25 cellular contexts compared by ENCODE assay signal in the genomic region with DNA sequence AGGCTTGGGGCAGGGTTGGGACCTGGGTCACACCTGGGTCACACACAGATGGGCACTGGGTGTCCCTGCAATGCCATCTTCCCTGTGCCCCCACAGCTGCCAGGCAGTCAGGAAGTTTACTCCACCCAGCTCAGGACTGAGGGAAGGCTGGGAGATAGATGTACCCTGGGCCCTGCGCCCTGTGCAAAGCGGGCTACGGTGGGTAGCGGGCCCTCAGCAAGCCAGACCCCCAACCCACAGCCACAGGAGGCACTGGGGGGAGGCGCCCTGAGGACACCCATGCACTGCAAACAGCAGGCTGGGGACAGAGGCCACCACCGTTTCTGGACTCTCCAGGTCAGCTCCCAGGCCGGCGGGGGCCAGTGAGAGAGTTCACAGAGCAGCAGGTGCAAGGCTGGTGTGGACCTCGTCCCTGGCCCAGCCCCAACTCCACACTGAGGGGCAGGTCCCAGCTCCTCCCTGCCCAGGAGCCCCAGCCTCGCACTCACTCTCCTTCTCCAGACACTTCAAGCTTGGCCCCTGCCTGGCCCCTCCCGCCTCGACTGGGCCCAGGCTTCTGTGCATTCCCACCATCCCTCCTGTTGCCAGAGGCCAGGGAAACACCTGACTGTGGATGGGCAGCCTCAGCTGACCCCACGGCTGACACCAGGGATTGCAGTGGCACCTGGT. TPM values are rescaled to one million over a fixed set of nuclear protein-coding genes. Genes with fewer than 3 reads are reported as not detected.
DNase-seq lines count a peak whose midpoint lies in the region; ATAC-seq, FAIRE-seq and TF ChIP-seq lines count a peak whose summit lies in the region.
"Had no signal": no experiment of that assay in that cellular context is flagged by ENCODE, and none has a peak within 500 bp of the region (broad histone marks: within the 10 kb centered on the region; RNA-seq: fewer than 3 reads in every experiment).

No MANE protein-coding gene starts in this region.

- peak overlapping the region in 4 of 5 experiments; percentile 32 to 58 (median 50) for H3K4me3 Mint-ChIP-seq in brain
- no peak overlapping the region for H3K4me3 Mint-ChIP-seq in stimulated activated effector memory CD8-positive, alpha-beta T cell treated with anti-CD3 and anti-CD28 coated beads, Interleukin-12 subunit alpha, Interleukin-12 subunit beta, amount 100 ng/mL, for 72 hours
- H3K4me3 Mint-ChIP-seq in activated naive CD4-positive, alpha-beta T cell treated with anti-CD3 and anti-CD28 coated beads for 36 hours: no peak overlapping the region
- H3K4me3 Mint-ChIP-seq: endodermal cell, memory B cell had no signal

- no peak for TF ChIP-seq CTCF in heart left ventricle (IDR thresholded peaks at IDR 0.05)
- no peak for TF ChIP-seq CTCF in heart right ventricle (IDR thresholded peaks at IDR 0.05)
- no peak for TF ChIP-seq CTCF in brain (conservative IDR thresholded peaks at IDR 0.05)
- TF ChIP-seq CTCF in kidney (IDR thresholded peaks at IDR 0.05; ENCODE audit: borderline replicate concordance, extremely low read depth, insufficient read depth): no peak

- ATAC-seq in heart left ventricle (peak in 1 of 4 donors; percentile 6), heart right ventricle (no peak), GM18858 (IDR thresholded peaks at IDR 0.05; ENCODE audit: unreplicated experiment) (no peak)
- no peak for ATAC-seq in stimulated activated effector memory CD8-positive, alpha-beta T cell treated with anti-CD3 and anti-CD28 coated beads, Interleukin-12 subunit alpha, Interleukin-12 subunit beta, amount 100 ng/mL, for 72 hours
- ATAC-seq: GM12878; naive thymus-derived CD4-positive, alpha-beta T cell had no signal

- CTCF ChIA-PET in activated naive CD4-positive, alpha-beta T cell treated with anti-CD3 and anti-CD28 coated beads for 36 hours (lab: Charles Lee): no interaction called here

- H3K36me3 ChIP-seq in heart left ventricle: peaks cover 0 to 28% (median 11%) of the 10 kb centered on the region in 9 donors
- peaks cover 0 to 42% (median 8%) of the 10 kb centered on the region in 9 donors for H3K36me3 ChIP-seq in heart right ventricle
- H3K36me3 ChIP-seq in kidney (ENCODE audit: control insufficient read depth in 1 of 2, insufficient read depth in 2 of 2, low read length in 2 of 2): no peaks in the 10 kb centered on the region
- H3K36me3 ChIP-seq: vagina had no signal

- peaks cover 61% of the 10 kb centered on the region for H3K4me1 Mint-ChIP-seq in brain
- H3K4me1 Mint-ChIP-seq in stimulated activated effector memory CD8-positive, alpha-beta T cell treated with anti-CD3 and anti-CD28 coated beads, Interleukin-12 subunit alpha, Interleukin-12 subunit beta, amount 100 ng/mL, for 72 hours: peaks cover 19% of the 10 kb centered on the region
- H3K4me1 Mint-ChIP-seq in activated naive CD4-positive, alpha-beta T cell treated with anti-CD3 and anti-CD28 coated beads for 36 hours (ENCODE audit: low read depth): peaks cover 10% of the 10 kb centered on the region

- peaks cover 0 to 5% (median 0%) of the 10 kb centered on the region in 9 donors for H3K27me3 ChIP-seq in heart left ventricle
- H3K27me3 ChIP-seq in heart right ventricle: peaks cover 0 to 20% (median 0%) of the 10 kb centered on the region in 7 donors
- H3K27me3 ChIP-seq: vagina had no signal

- H3K9me3 ChIP-seq in heart left ventricle: no peaks in the 10 kb centered on the region
- no peaks in the 10 kb centered on the region for H3K9me3 ChIP-seq in heart right ventricle
- no peaks in the 10 kb centered on the region for H3K9me3 ChIP-seq in kidney (ENCODE audit: control insufficient read depth in 1 of 2, low read length in 2 of 2)
- H3K9me3 ChIP-seq: vagina had no signal

- peak overlapping the region in 2 of 5 experiments; percentile 65 to 95 for H3K27ac Mint-ChIP-seq in brain
- H3K27ac Mint-ChIP-seq in stimulated activated effector memory CD8-positive, alpha-beta T cell treated with anti-CD3 and anti-CD28 coated beads, Interleukin-12 subunit alpha, Interleukin-12 subunit beta, amount 100 ng/mL, for 72 hours: peak overlapping the region; percentile 32
- H3K27ac Mint-ChIP-seq in activated naive CD4-positive, alpha-beta T cell treated with anti-CD3 and anti-CD28 coated beads for 36 hours: no peak overlapping the region

- no peaks in the 10 kb centered on the region for H3K27me3 Mint-ChIP-seq in brain
- H3K27me3 Mint-ChIP-seq in activated naive CD4-positive, alpha-beta T cell treated with anti-CD3 and anti-CD28 coated beads for 36 hours (ENCODE audit: low read depth): no peaks in the 10 kb centered on the region

- no peak overlapping the region for H3K9ac ChIP-seq in kidney (ENCODE audit: low read length in 2 of 2)

- WGBS in heart left ventricle, 4 donors: 0 to 70% (median 55%) methylated on average over 1 to 13 of the region's 13 CpGs
- WGBS in heart right ventricle, 2 donors: 65 to 71% methylated on average over 13 of the region's 13 CpGs

- H3K36me3 Mint-ChIP-seq in brain: peaks cover 3% of the 10 kb centered on the region
- H3K36me3 Mint-ChIP-seq in stimulated activated effector memory CD8-positive, alpha-beta T cell treated with anti-CD3 and anti-CD28 coated beads, Interleukin-12 subunit alpha, Interleukin-12 subunit beta, amount 100 ng/mL, for 72 hours: peaks cover 5% of the 10 kb centered on the region
- H3K36me3 Mint-ChIP-seq in activated naive CD4-positive, alpha-beta T cell treated with anti-CD3 and anti-CD28 coated beads for 36 hours (ENCODE audit: low read depth): no peaks in the 10 kb centered on the region
- H3K36me3 Mint-ChIP-seq: memory B cell; naive thymus-derived CD4-positive, alpha-beta T cell had no signal

- peak overlapping the region in 6 of 12 donors; percentile 13 to 82 (median 25) for H3K27ac ChIP-seq in heart left ventricle
- H3K27ac ChIP-seq in heart right ventricle: peak overlapping the region in 4 of 10 donors; percentile 4 to 44 (median 26)
- H3K27ac ChIP-seq in kidney (ENCODE audit: low read depth in 2 of 2, low read length in 2 of 2): no peak overlapping the region
- H3K27ac ChIP-seq: C4-2B, HL-60, RWPE1, vagina had no signal

- intact Hi-C loops in heart left ventricle (cut with DNase I): no loop called here
- intact Hi-C loops in heart right ventricle (cut with DNase I): no loop called here
- intact Hi-C loops in kidney (cut with DNase I): no loop called here
- intact Hi-C loops in activated naive CD4-positive, alpha-beta T cell treated with anti-CD3 and anti-CD28 coated beads for 36 hours (cut with micrococcal nuclease): no loop called here

- FAIRE-seq in kidney (lab: Jason Lieb, UNC): no peak
- FAIRE-seq: GM12878, TTC549 had no signal

- no peak overlapping the region for H3K4me3 ChIP-seq in heart left ventricle
- H3K4me3 ChIP-seq in heart right ventricle: no peak overlapping the region
- no peak overlapping the region for H3K4me3 ChIP-seq in kidney (ENCODE audit: low read length in 2 of 2)
- H3K4me3 ChIP-seq: GM12878, vagina had no signal

- H3K9me3 Mint-ChIP-seq in brain: no peaks in the 10 kb centered on the region
- no peaks in the 10 kb centered on the region for H3K9me3 Mint-ChIP-seq in stimulated activated effector memory CD8-positive, alpha-beta T cell treated with anti-CD3 and anti-CD28 coated beads, Interleukin-12 subunit alpha, Interleukin-12 subunit beta, amount 100 ng/mL, for 72 hours
- no peaks in the 10 kb centered on the region for H3K9me3 Mint-ChIP-seq in activated naive CD4-positive, alpha-beta T cell treated with anti-CD3 and anti-CD28 coated beads for 36 hours
- H3K9me3 Mint-ChIP-seq: endodermal cell; memory B cell; naive thymus-derived CD4-positive, alpha-beta T cell had no signal

- DNase-seq in heart left ventricle (peak in 3 of 5 donors; percentile 18 to 64 (median 26)), heart right ventricle (no peak), kidney (peak; percentile 68), NCI-H2196 (lab: John Stamatoyannopoulos, UW; ENCODE audit: unreplicated experiment) (no peak)
- no peak for DNase-seq in stimulated activated effector memory CD8-positive, alpha-beta T cell treated with anti-CD3 and anti-CD28 coated beads, Interleukin-12 subunit alpha, Interleukin-12 subunit beta, amount 100 ng/mL, for 72 hours (ENCODE audit: low spot score in 2 of 2)
- DNase-seq in activated naive CD4-positive, alpha-beta T cell treated with anti-CD3 and anti-CD28 coated beads for 36 hours: no peak
- DNase-seq: activated CD4-positive, alpha-beta T cell treated with anti-CD3 and anti-CD28 coated beads for 48 hours; activated CD8-positive, alpha-beta memory T cell treated with anti-CD3 and anti-CD28 coated beads, Interleukin-2, amount 50 U/mL, for 4 hours; amniotic stem cell; DMS 273 treated with DMSO at 0.1 percent for 48 hours; endodermal cell; NCI-H2029; NCI-H446; stimulated activated CD4-positive, alpha-beta T cell treated with anti-CD3 and anti-CD28 coated beads, Interleukin-12 subunit alpha, Interleukin-12 subunit beta, amount 100 ng/mL, for 4 hours had no signal

- peaks cover 0 to 74% (median 33%) of the 10 kb centered on the region in 12 donors for H3K4me1 ChIP-seq in heart left ventricle
- H3K4me1 ChIP-seq in heart right ventricle: peaks cover 10 to 77% (median 50%) of the 10 kb centered on the region in 9 donors
- H3K4me1 ChIP-seq in kidney (ENCODE audit: control insufficient read depth in 1 of 2, insufficient read depth in 1 of 2, low read depth in 1 of 2, low read length in 2 of 2): peaks cover 0 to 6% of the 10 kb centered on the region in 2 donors

- no peak for TF ChIP-seq POLR2A in heart left ventricle (IDR thresholded peaks at IDR 0.05)

RNA-seq across cellular contexts. Expression of gene DUSP8, which starts 4.9 kb away (rescaled TPM):
- 10 to 100 TPM in 8 of 9 donors, 1 to 10 TPM in 1; 9.8 to 29.9 (median 17.1) TPM for total RNA-seq in heart left ventricle
- 10 to 100 TPM; 10.9 to 12.8 TPM for polyA plus RNA-seq in heart left ventricle
- total RNA-seq in heart right ventricle: 10 to 100 TPM; 10.4 to 53.5 (median 22.2) TPM
- polyA plus RNA-seq in heart right ventricle: 1 to 10 TPM; 5.9 to 7.7 TPM
- polyA plus RNA-seq in brain (ENCODE audit: insufficient read depth, low read depth, low replicate concordance): 29.6 TPM
- 9.1 TPM for total RNA-seq in kidney
- 1.9 TPM for polyA plus RNA-seq in kidney (ENCODE audit: insufficient read depth, low read depth, low replicate concordance)
- 1 to 10 TPM; 2.9 to 3.0 TPM for total RNA-seq in activated naive CD4-positive, alpha-beta T cell treated with anti-CD3 and anti-CD28 coated beads for 36 hours

RNA-seq across cellular contexts. Expression of gene KRTAP5-1, which starts 17.9 kb away (rescaled TPM):
- total RNA-seq in heart left ventricle: not detected
- not detected for polyA plus RNA-seq in heart left ventricle
- not detected for total RNA-seq in heart right ventricle
- not detected for polyA plus RNA-seq in heart right ventricle
- polyA plus RNA-seq in brain (ENCODE audit: insufficient read depth, low read depth, low replicate concordance): not detected
- not detected for total RNA-seq in kidney
- not detected for polyA plus RNA-seq in kidney (ENCODE audit: insufficient read depth, low read depth, low replicate concordance)
- not detected for total RNA-seq in activated naive CD4-positive, alpha-beta T cell treated with anti-CD3 and anti-CD28 coated beads for 36 hours
- total RNA-seq: endodermal cell; GM12878; naive thymus-derived CD4-positive, alpha-beta T cell; posterior vena cava; vagina had no signal
- polyA plus RNA-seq: GM12878; naive thymus-derived CD4-positive, alpha-beta T cell had no signal

RNA-seq across cellular contexts. Expression of gene KRTAP5-2, which starts 30.9 kb away (rescaled TPM):
- total RNA-seq in heart left ventricle (not detected), heart right ventricle (not detected), kidney (not detected)
- polyA plus RNA-seq in heart left ventricle (not detected), heart right ventricle (under 1 TPM in 1 of 2 donors, not detected in 1; 0.04 TPM), brain (ENCODE audit: insufficient read depth, low read depth, low replicate concordance) (not detected), kidney (ENCODE audit: insufficient read depth, low read depth, low replicate concordance) (not detected)
- not detected for total RNA-seq in activated naive CD4-positive, alpha-beta T cell treated with anti-CD3 and anti-CD28 coated beads for 36 hours
- total RNA-seq: endodermal cell; GM12878; naive thymus-derived CD4-positive, alpha-beta T cell; posterior vena cava; vagina had no signal
- polyA plus RNA-seq: GM12878; naive thymus-derived CD4-positive, alpha-beta T cell had no signal

RNA-seq across cellular contexts. Expression of gene KRTAP5-3, which starts 41.1 kb away (rescaled TPM):
- total RNA-seq in heart left ventricle (not detected), heart right ventricle (not detected), kidney (not detected)
- polyA plus RNA-seq in heart left ventricle (not detected), heart right ventricle (not detected), brain (ENCODE audit: insufficient read depth, low read depth, low replicate concordance) (not detected), kidney (ENCODE audit: insufficient read depth, low read depth, low replicate concordance) (not detected)
- not detected for total RNA-seq in activated naive CD4-positive, alpha-beta T cell treated with anti-CD3 and anti-CD28 coated beads for 36 hours
- total RNA-seq: endodermal cell; GM12878; naive thymus-derived CD4-positive, alpha-beta T cell; posterior vena cava; vagina had no signal
- polyA plus RNA-seq: GM12878; naive thymus-derived CD4-positive, alpha-beta T cell had no signal

RNA-seq across cellular contexts. Expression of gene KRTAP5-4, which starts 54.8 kb away (rescaled TPM):
- not detected for total RNA-seq in heart left ventricle
- polyA plus RNA-seq in heart left ventricle: not detected
- total RNA-seq in heart right ventricle: not detected
- polyA plus RNA-seq in heart right ventricle: not detected
- polyA plus RNA-seq in brain (ENCODE audit: insufficient read depth, low read depth, low replicate concordance): not detected
- total RNA-seq in kidney: not detected
- polyA plus RNA-seq in kidney (ENCODE audit: insufficient read depth, low read depth, low replicate concordance): not detected
- total RNA-seq in activated naive CD4-positive, alpha-beta T cell treated with anti-CD3 and anti-CD28 coated beads for 36 hours: not detected
- total RNA-seq: endodermal cell; GM12878; naive thymus-derived CD4-positive, alpha-beta T cell; posterior vena cava; vagina had no signal
- polyA plus RNA-seq: GM12878; naive thymus-derived CD4-positive, alpha-beta T cell had no signal

Comparison
In these comparisons a context has a peak if more than half of its experiments do, and no peak if none do; other contexts are left out.
1. DNase-seq: peak in heart left ventricle (3 of 5) and kidney (single experiment); none in heart right ventricle (0 of 2), stimulated activated effector memory CD8-positive, alpha-beta T cell treated with anti-CD3 and anti-CD28 coated beads, Interleukin-12 subunit alpha, Interleukin-12 subunit beta, amount 100 ng/mL, for 72 hours (0 of 2), activated naive CD4-positive, alpha-beta T cell treated with anti-CD3 and anti-CD28 coated beads for 36 hours (single experiment) and NCI-H2196 (single experiment).
2. H3K4me3 Mint-ChIP-seq: peak in brain (4 of 5); none in stimulated activated effector memory CD8-positive, alpha-beta T cell treated with anti-CD3 and anti-CD28 coated beads, Interleukin-12 subunit alpha, Interleukin-12 subunit beta, amount 100 ng/mL, for 72 hours (single experiment) and activated naive CD4-positive, alpha-beta T cell treated with anti-CD3 and anti-CD28 coated beads for 36 hours (single experiment).